In the genomic region with DNA sequence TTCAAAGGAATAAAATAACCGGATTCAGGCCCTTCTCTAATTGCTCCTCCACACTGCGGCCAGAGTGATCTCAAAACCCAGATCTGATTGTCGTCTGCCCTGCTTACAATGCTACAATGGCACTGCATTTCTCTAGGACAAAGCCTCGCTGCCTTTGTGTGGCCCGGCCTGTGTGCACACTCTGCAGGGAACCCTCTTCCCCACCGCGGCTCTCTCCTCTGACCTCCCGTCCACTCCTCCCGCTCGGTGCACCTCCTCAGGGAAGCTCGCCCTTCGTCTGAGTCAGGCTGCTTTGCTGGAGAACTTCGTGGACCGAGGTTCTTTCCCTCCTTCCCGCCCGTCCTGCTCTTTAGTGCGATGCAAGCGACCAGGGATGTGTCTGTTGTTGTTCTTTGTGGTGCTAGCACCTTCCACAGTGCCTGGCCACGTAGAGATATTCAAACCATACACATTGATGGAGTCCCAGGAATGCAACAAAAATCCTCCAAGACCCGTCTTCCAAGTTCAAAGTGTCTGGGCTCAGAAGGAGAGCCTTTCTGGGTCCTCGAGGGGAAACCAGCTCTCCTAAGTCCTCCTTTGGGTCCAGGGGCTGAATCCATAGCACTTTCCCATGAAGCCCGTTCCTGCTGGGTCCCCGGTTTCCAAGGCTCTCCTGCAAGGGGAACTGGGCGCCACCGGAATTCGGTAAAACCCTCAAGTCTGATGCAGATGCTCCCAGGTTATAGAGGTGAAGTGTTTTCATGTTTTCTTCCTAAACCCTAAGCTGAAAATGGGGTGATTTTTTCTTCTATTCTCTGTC, we compare ENCODE assay signal across 1 cellular context.
TF ChIP-seq lines count a peak whose summit lies in the region.

No MANE protein-coding gene starts in this region.

TF ChIP-seq in GM23338, 12 proteins besides CTCF, POLR2A, EP300 and RAD21 (continued from another document):
- TF ChIP-seq, protein P1, sequence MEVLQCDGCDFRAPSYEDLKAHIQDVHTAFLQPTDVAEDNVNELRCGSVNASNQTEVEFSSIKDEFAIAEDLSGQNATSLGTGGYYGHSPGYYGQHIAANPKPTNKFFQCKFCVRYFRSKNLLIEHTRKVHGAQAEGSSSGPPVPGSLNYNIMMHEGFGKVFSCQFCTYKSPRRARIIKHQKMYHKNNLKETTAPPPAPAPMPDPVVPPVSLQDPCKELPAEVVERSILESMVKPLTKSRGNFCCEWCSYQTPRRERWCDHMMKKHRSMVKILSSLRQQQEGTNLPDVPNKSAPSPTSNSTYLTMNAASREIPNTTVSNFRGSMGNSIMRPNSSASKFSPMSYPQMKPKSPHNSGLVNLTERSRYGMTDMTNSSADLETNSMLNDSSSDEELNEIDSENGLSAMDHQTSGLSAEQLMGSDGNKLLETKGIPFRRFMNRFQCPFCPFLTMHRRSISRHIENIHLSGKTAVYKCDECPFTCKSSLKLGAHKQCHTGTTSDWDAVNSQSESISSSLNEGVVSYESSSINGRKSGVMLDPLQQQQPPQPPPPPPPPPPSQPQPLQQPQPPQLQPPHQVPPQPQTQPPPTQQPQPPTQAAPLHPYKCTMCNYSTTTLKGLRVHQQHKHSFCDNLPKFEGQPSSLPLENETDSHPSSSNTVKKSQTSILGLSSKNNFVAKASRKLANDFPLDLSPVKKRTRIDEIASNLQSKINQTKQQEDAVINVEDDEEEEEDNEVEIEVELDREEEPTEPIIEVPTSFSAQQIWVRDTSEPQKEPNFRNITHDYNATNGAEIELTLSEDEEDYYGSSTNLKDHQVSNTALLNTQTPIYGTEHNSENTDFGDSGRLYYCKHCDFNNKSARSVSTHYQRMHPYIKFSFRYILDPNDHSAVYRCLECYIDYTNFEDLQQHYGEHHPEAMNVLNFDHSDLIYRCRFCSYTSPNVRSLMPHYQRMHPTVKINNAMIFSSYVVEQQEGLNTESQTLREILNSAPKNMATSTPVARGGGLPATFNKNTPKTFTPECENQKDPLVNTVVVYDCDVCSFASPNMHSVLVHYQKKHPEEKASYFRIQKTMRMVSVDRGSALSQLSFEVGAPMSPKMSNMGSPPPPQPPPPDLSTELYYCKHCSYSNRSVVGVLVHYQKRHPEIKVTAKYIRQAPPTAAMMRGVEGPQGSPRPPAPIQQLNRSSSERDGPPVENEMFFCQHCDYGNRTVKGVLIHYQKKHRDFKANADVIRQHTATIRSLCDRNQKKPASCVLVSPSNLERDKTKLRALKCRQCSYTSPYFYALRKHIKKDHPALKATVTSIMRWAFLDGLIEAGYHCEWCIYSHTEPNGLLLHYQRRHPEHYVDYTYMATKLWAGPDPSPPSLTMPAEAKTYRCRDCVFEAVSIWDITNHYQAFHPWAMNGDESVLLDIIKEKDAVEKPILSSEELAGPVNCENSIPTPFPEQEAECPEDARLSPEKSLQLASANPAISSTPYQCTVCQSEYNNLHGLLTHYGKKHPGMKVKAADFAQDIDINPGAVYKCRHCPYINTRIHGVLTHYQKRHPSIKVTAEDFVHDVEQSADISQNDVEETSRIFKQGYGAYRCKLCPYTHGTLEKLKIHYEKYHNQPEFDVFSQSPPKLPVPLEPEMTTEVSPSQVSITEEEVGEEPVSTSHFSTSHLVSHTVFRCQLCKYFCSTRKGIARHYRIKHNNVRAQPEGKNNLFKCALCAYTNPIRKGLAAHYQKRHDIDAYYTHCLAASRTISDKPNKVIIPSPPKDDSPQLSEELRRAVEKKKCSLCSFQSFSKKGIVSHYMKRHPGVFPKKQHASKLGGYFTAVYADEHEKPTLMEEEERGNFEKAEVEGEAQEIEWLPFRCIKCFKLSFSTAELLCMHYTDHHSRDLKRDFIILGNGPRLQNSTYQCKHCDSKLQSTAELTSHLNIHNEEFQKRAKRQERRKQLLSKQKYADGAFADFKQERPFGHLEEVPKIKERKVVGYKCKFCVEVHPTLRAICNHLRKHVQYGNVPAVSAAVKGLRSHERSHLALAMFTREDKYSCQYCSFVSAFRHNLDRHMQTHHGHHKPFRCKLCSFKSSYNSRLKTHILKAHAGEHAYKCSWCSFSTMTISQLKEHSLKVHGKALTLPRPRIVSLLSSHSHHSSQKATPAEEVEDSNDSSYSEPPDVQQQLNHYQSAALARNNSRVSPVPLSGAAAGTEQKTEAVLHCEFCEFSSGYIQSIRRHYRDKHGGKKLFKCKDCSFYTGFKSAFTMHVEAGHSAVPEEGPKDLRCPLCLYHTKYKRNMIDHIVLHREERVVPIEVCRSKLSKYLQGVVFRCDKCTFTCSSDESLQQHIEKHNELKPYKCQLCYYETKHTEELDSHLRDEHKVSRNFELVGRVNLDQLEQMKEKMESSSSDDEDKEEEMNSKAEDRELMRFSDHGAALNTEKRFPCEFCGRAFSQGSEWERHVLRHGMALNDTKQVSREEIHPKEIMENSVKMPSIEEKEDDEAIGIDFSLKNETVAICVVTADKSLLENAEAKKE (CRISPR knock-in tag; IDR thresholded peaks at IDR 0.05) = no peak
- TF ChIP-seq ZNF114 (CRISPR knock-in tag; IDR thresholded peaks at IDR 0.05) (no peak), POLR2AphosphoS5 (IDR thresholded peaks at IDR 0.05; ENCODE audit: low read depth) (no peak), JUNB (IDR thresholded peaks at IDR 0.05; ENCODE audit: unreplicated experiment) (no peak), STAT1 (IDR thresholded peaks at IDR 0.05; ENCODE audit: unreplicated experiment) (no peak), EZH2 (IDR thresholded peaks at IDR 0.05; ENCODE audit: low read depth, unreplicated experiment) (no peak)
- TF ChIP-seq, protein P2, sequence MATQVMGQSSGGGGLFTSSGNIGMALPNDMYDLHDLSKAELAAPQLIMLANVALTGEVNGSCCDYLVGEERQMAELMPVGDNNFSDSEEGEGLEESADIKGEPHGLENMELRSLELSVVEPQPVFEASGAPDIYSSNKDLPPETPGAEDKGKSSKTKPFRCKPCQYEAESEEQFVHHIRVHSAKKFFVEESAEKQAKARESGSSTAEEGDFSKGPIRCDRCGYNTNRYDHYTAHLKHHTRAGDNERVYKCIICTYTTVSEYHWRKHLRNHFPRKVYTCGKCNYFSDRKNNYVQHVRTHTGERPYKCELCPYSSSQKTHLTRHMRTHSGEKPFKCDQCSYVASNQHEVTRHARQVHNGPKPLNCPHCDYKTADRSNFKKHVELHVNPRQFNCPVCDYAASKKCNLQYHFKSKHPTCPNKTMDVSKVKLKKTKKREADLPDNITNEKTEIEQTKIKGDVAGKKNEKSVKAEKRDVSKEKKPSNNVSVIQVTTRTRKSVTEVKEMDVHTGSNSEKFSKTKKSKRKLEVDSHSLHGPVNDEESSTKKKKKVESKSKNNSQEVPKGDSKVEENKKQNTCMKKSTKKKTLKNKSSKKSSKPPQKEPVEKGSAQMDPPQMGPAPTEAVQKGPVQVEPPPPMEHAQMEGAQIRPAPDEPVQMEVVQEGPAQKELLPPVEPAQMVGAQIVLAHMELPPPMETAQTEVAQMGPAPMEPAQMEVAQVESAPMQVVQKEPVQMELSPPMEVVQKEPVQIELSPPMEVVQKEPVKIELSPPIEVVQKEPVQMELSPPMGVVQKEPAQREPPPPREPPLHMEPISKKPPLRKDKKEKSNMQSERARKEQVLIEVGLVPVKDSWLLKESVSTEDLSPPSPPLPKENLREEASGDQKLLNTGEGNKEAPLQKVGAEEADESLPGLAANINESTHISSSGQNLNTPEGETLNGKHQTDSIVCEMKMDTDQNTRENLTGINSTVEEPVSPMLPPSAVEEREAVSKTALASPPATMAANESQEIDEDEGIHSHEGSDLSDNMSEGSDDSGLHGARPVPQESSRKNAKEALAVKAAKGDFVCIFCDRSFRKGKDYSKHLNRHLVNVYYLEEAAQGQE (IDR thresholded peaks at IDR 0.05; ENCODE audit: unreplicated experiment) = no peak
- TF ChIP-seq, protein P3, sequence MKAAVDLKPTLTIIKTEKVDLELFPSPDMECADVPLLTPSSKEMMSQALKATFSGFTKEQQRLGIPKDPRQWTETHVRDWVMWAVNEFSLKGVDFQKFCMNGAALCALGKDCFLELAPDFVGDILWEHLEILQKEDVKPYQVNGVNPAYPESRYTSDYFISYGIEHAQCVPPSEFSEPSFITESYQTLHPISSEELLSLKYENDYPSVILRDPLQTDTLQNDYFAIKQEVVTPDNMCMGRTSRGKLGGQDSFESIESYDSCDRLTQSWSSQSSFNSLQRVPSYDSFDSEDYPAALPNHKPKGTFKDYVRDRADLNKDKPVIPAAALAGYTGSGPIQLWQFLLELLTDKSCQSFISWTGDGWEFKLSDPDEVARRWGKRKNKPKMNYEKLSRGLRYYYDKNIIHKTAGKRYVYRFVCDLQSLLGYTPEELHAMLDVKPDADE (IDR thresholded peaks at IDR 0.05) = no peak
